ENCODE assay signal across 8 cellular contexts in the genomic region with DNA sequence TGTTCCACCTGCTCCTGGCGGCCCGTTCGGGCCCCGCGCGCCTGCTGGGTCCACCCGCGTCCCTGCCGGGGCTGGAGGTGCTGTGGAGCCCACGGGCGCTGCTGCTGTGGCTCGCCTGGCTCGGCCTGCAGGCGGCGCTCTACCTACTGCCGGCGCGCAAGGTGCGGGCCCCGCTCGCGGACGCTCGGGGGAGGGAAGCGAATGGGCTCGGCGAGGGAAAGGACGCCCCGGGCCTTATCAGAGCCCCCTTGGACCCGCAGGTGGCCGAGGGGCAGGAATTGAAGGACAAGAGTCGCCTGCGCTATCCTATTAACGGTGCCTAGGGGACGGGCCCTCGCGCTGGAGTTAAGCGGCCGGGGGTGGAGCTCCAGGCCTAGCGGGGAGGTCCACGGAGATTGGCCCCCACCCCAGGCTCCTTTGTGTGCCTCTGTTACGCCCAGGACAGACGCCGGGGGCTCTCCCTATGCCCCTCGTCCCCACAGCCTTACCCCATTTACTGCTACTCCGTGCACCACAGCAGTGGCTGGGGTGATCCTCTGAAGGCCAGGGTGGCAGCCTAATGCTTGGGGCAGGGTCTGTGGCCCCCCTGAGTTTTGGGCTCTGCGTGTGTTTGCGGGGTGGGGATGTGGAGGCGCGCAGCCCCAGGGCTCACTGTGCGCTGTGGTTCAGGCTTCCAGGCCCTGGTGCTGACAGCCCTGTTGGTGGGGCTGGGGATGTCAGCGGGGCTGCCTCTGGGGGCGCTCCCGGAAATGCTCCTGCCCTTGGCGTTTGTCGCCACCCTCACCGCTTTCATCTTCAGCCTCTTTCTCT. TPM values are rescaled to one million over a fixed set of nuclear protein-coding genes. Genes with fewer than 3 reads are reported as not detected.
DNase-seq lines count a peak whose midpoint lies in the region; ATAC-seq and TF ChIP-seq lines count a peak whose summit lies in the region.

No MANE protein-coding gene starts in this region.

- H3K4me3 Mint-ChIP-seq in GM23338 (peak overlapping the region; percentile 96), neural crest cell (peak overlapping the region; percentile 99)
- peak overlapping the region; percentile 82 for H3K4me3 Mint-ChIP-seq in activated T-cell treated with anti-CD3 and anti-CD28 coated beads, Interleukin-2, amount 50 U/mL, for 4 hours

- TF ChIP-seq POLR2A in testis (IDR thresholded peaks at IDR 0.05) = no peak

- DNase-seq in D341Med (ENCODE audit: low spot score) (peak; percentile 84), GM23338 (ENCODE audit: low spot score) (peak; percentile 78), NCI-H774 (lab: John Stamatoyannopoulos, UW) (peak; percentile 53), fibroblast of lung (ENCODE audit: low read depth in 2 of 2) (peak; percentile 20 to 44), neural crest cell (ENCODE audit: low read depth, low spot score) (peak; percentile 65), testis (peak; percentile 68)
- DNase-seq in activated T-cell treated with anti-CD3 and anti-CD28 coated beads, Interleukin-2, amount 50 U/mL, for 4 hours = peak; percentile 70

- peaks cover 13% of the 10 kb centered on the region for H3K4me1 ChIP-seq in GM23338 (ENCODE audit: insufficient read depth)
- peaks cover 19% of the 10 kb centered on the region for H3K4me1 ChIP-seq in fibroblast of lung (ENCODE audit: control insufficient read depth, extremely low read depth, insufficient read depth, low read length)
- peaks cover 21% of the 10 kb centered on the region for H3K4me1 ChIP-seq in testis

- no peaks in the 10 kb centered on the region for H3K9me2 ChIP-seq in GM23338 (ENCODE audit: insufficient read depth)

- H3K79me2 ChIP-seq in GM23338 (replicated peaks; ENCODE audit: insufficient read depth) = peaks cover 8% of the 10 kb centered on the region; the same call in 1 of the 2 replicates
- peaks cover 13% of the 10 kb centered on the region for H3K79me2 ChIP-seq in fibroblast of lung (ENCODE audit: control insufficient read depth, insufficient read depth, low read length)

- peaks cover 24% of the 10 kb centered on the region for H3K36me3 Mint-ChIP-seq in GM23338 (ENCODE audit: low read depth)
- peaks cover 4% of the 10 kb centered on the region for H3K36me3 Mint-ChIP-seq in activated T-cell treated with anti-CD3 and anti-CD28 coated beads, Interleukin-2, amount 50 U/mL, for 4 hours (ENCODE audit: insufficient read depth)
- peaks cover 3% of the 10 kb centered on the region for H3K36me3 Mint-ChIP-seq in neural crest cell (ENCODE audit: low read depth)

- TF ChIP-seq CTCF in GM23338 (conservative IDR thresholded peaks at IDR 0.05; ENCODE audit: low read depth in 2 of 2) (peak; percentile 66 to 81), fibroblast of lung (conservative IDR thresholded peaks at IDR 0.05 in 1 of 2, IDR thresholded peaks at IDR 0.05 in 1 of 2; ENCODE audit: low read depth in 1 of 2, low read length in 2 of 2) (peak; percentile 56 to 69), neural crest cell (conservative IDR thresholded peaks at IDR 0.05) (peak; percentile 92), testis (IDR thresholded peaks at IDR 0.05) (peak; percentile 83 to 85 (median 83))

- H3F3A ChIP-seq in GM23338 (replicated peaks; ENCODE audit: low read depth) = peaks cover 13% of the 10 kb centered on the region

- H3K9ac ChIP-seq in fibroblast of lung (ENCODE audit: insufficient read depth, low read length) = peak overlapping the region; percentile 51

- H3K27me3 Mint-ChIP-seq in GM23338 (ENCODE audit: insufficient read depth, low read depth, poor library complexity) = peaks cover 44% of the 10 kb centered on the region
- H3K27me3 Mint-ChIP-seq in activated T-cell treated with anti-CD3 and anti-CD28 coated beads, Interleukin-2, amount 50 U/mL, for 4 hours (ENCODE audit: low read depth) = no peaks in the 10 kb centered on the region
- peaks cover 12% of the 10 kb centered on the region for H3K27me3 Mint-ChIP-seq in neural crest cell (ENCODE audit: low read depth)

- H3K9me3 Mint-ChIP-seq in GM23338 (peaks cover 2% of the 10 kb centered on the region; the same call in 2 of the 3 replicates), neural crest cell (no peaks in the 10 kb centered on the region)
- H3K9me3 Mint-ChIP-seq in activated T-cell treated with anti-CD3 and anti-CD28 coated beads, Interleukin-2, amount 50 U/mL, for 4 hours = no peaks in the 10 kb centered on the region

- intact Hi-C loops in testis (cut with DNase I; ENCODE audit: low total_unique reads) = loop anchor here (10.0 kb wide), 1 partner anchor 98 kb away; a partner anchor contains a TSS

- 3 to 10% methylated on average over 2 to 56 of the region's 57 CpGs for WGBS in testis, 2 donors

- H3K4me1 Mint-ChIP-seq in GM23338 (peaks cover 25% of the 10 kb centered on the region), neural crest cell (peaks cover 35% of the 10 kb centered on the region)
- H3K4me1 Mint-ChIP-seq in activated T-cell treated with anti-CD3 and anti-CD28 coated beads, Interleukin-2, amount 50 U/mL, for 4 hours (ENCODE audit: low read depth) = peaks cover 49% of the 10 kb centered on the region

- H3K27me3 ChIP-seq in GM23338 (ENCODE audit: insufficient read depth) (no peaks in the 10 kb centered on the region), fibroblast of lung (ENCODE audit: control insufficient read depth, insufficient read depth, low read length) (no peaks in the 10 kb centered on the region), testis (no peaks in the 10 kb centered on the region)

- H3K27ac Mint-ChIP-seq in GM23338 = peak overlapping the region; percentile 44; the same call in 1 of the 2 replicates
- no peak overlapping the region for H3K27ac Mint-ChIP-seq in neural crest cell (ENCODE audit: unreplicated experiment)

- H4K20me1 ChIP-seq in GM23338 (replicated peaks; ENCODE audit: insufficient read depth) (peaks cover 5% of the 10 kb centered on the region; the same call in 1 of the 2 replicates), fibroblast of lung (ENCODE audit: control insufficient read depth, extremely low read depth, insufficient read depth, low read length) (no peaks in the 10 kb centered on the region)

- H3K27ac ChIP-seq in GM23338 (ENCODE audit: low read depth) = no peak overlapping the region
- H3K27ac ChIP-seq in fibroblast of lung (ENCODE audit: insufficient read depth, low read length) = peak overlapping the region; percentile 10
- H3K27ac ChIP-seq in testis = peak overlapping the region in 1 of 2 donors; percentile 21

- H3K4me2 ChIP-seq in GM23338 (peak overlapping the region; percentile 99), fibroblast of lung (ENCODE audit: extremely low read depth, insufficient read depth, low read length) (peak overlapping the region; percentile 96)

- H3K36me3 ChIP-seq in GM23338 (ENCODE audit: insufficient read depth) = no peaks in the 10 kb centered on the region
- peaks cover 13% of the 10 kb centered on the region for H3K36me3 ChIP-seq in fibroblast of lung (ENCODE audit: control insufficient read depth, insufficient read depth, low read length)
- no peaks in the 10 kb centered on the region for H3K36me3 ChIP-seq in testis (ENCODE audit: low read depth, missing control alignments)

- no peaks in the 10 kb centered on the region for H3K9me3 ChIP-seq in fibroblast of lung (ENCODE audit: control insufficient read depth, insufficient read depth, low read depth, low read length)
- H3K9me3 ChIP-seq in testis = no peaks in the 10 kb centered on the region

- peak; percentile 31 for ATAC-seq in GM23338
- ATAC-seq in activated T-cell treated with anti-CD3 and anti-CD28 coated beads, Interleukin-2, amount 50 U/mL, for 4 hours = peak; percentile 46 to 47
- ATAC-seq in HG02981 (IDR thresholded peaks at IDR 0.05; ENCODE audit: unreplicated experiment) = no peak

- H3K4me3 ChIP-seq in GM23338 (peak overlapping the region; percentile 99), fibroblast of lung (replicated peaks in 1 of 4; ENCODE audit: control extremely low read depth in 1 of 4, insufficient read depth in 1 of 4, low read depth in 3 of 4, low read length in 4 of 4) (peak overlapping the region; percentile 55 to 68 (median 62)), testis (peak overlapping the region; percentile 41 to 42)

- H2AFZ ChIP-seq in GM23338 = 0 out of 2 replicates have a peak overlapping the region, but pooled peaks have one; percentile 69
- peak overlapping the region; percentile 37 for H2AFZ ChIP-seq in fibroblast of lung (ENCODE audit: low read length)

RNA-seq across cellular contexts. Expression of a gene that starts 1.1 kb away (rescaled TPM):
- 70.2 and 82.3 TPM in 2 replicates for total RNA-seq in GM23338 (2014; rRNA removed; shearing (Covaris generic))
- 43.5 and 48.7 TPM in 2 replicates for polyA plus RNA-seq in GM23338 (2016; fragmentation: Nextera tagmentation; extraction: Ambion mirVana)
- total RNA-seq in activated T-cell treated with anti-CD3 and anti-CD28 coated beads, Interleukin-2, amount 50 U/mL, for 4 hours = 10 to 100 TPM; 18.4 to 19.4 (median 18.7) TPM
- 30.0 and 89.5 TPM in 2 replicates for total RNA-seq in fibroblast of lung
- polyA plus RNA-seq in fibroblast of lung = 11.7 and 16.9 TPM in 2 replicates
- 12.7 and 21.9 TPM in 2 replicates for polyA plus RNA-seq in fibroblast of lung (2012)
- polyA minus RNA-seq in fibroblast of lung (ENCODE audit: low replicate concordance) = 74.8 and 156 TPM in 2 replicates
- total RNA-seq in neural crest cell = 102 and 104 TPM in 2 replicates
- 10 to 100 TPM; 42.0 to 49.6 TPM for total RNA-seq in testis
- polyA plus RNA-seq in testis (ENCODE audit: insufficient read depth, low read depth, low replicate concordance) = 36.4 TPM

RNA-seq across cellular contexts. Expression of a gene that starts 4.7 kb away (rescaled TPM):
- 17.4 and 18.1 TPM in 2 replicates for total RNA-seq in GM23338 (2014; rRNA removed; shearing (Covaris generic))
- polyA plus RNA-seq in GM23338 (2016; fragmentation: Nextera tagmentation; extraction: Ambion mirVana) = 17.7 and 18.3 TPM in 2 replicates
- total RNA-seq in activated T-cell treated with anti-CD3 and anti-CD28 coated beads, Interleukin-2, amount 50 U/mL, for 4 hours = 10 to 100 TPM; 25.9 to 28.1 (median 26.2) TPM
- 12.8 and 13.2 TPM in 2 replicates for total RNA-seq in fibroblast of lung
- 1.4 and 1.7 TPM in 2 replicates for polyA plus RNA-seq in fibroblast of lung
- 5.8 and 10.2 TPM in 2 replicates for polyA plus RNA-seq in fibroblast of lung (2012)
- 0.94 and 1.0 TPM in 2 replicates for polyA minus RNA-seq in fibroblast of lung (ENCODE audit: low replicate concordance)
- 8.0 and 8.3 TPM in 2 replicates for total RNA-seq in neural crest cell
- total RNA-seq in testis = 100 to 1,000 TPM in 1 of 2 donors, 10 to 100 TPM in 1; 64.2 to 119 TPM
- 47.3 TPM for polyA plus RNA-seq in testis (ENCODE audit: insufficient read depth, low read depth, low replicate concordance)

RNA-seq across cellular contexts. Expression of a gene that starts 9.2 kb away (rescaled TPM):
- total RNA-seq in GM23338 (2014; rRNA removed; shearing (Covaris generic)) = 262 and 329 TPM in 2 replicates
- polyA plus RNA-seq in GM23338 (2016; fragmentation: Nextera tagmentation; extraction: Ambion mirVana) = 1,177 and 1,316 TPM in 2 replicates
- 1,000 to 10,000 TPM; 1,673 to 1,831 (median 1,724) TPM for total RNA-seq in activated T-cell treated with anti-CD3 and anti-CD28 coated beads, Interleukin-2, amount 50 U/mL, for 4 hours
- 336 and 338 TPM in 2 replicates for total RNA-seq in fibroblast of lung
- polyA plus RNA-seq in fibroblast of lung = 256 and 290 TPM in 2 replicates
- polyA plus RNA-seq in fibroblast of lung (2012) = 927 and 982 TPM in 2 replicates
- 57.5 and 61.8 TPM in 2 replicates for polyA minus RNA-seq in fibroblast of lung (ENCODE audit: low replicate concordance)
- 697 and 738 TPM in 2 replicates for total RNA-seq in neural crest cell
- 100 to 1,000 TPM; 441 to 583 TPM for total RNA-seq in testis
- polyA plus RNA-seq in testis (ENCODE audit: insufficient read depth, low read depth, low replicate concordance) = 761 TPM

RNA-seq across cellular contexts. Expression of a gene that starts 9.4 kb away (rescaled TPM):
- 61.9 and 64.9 TPM in 2 replicates for total RNA-seq in GM23338 (2014; rRNA removed; shearing (Covaris generic))
- polyA plus RNA-seq in GM23338 (2016; fragmentation: Nextera tagmentation; extraction: Ambion mirVana) (27.7 and 28.4 TPM in 2 replicates), fibroblast of lung (55.5 and 60.8 TPM in 2 replicates), testis (ENCODE audit: insufficient read depth, low read depth, low replicate concordance) (53.9 TPM)
- total RNA-seq in activated T-cell treated with anti-CD3 and anti-CD28 coated beads, Interleukin-2, amount 50 U/mL, for 4 hours = 100 to 1,000 TPM; 102 to 110 (median 104) TPM
- total RNA-seq in fibroblast of lung (46.2 and 70.8 TPM in 2 replicates), neural crest cell (50.3 and 59.3 TPM in 2 replicates), testis (10 to 100 TPM; 82.8 to 87.7 TPM)
- polyA plus RNA-seq in fibroblast of lung (2012) = 39.5 and 45.3 TPM in 2 replicates
- 58.5 and 106 TPM in 2 replicates for polyA minus RNA-seq in fibroblast of lung (ENCODE audit: low replicate concordance)

RNA-seq across cellular contexts. Expression of a gene that starts 16.7 kb away (rescaled TPM):
- total RNA-seq in GM23338 (2014; rRNA removed; shearing (Covaris generic)) = 435 and 450 TPM in 2 replicates
- polyA plus RNA-seq in GM23338 (2016; fragmentation: Nextera tagmentation; extraction: Ambion mirVana) = 42.2 and 45.3 TPM in 2 replicates
- total RNA-seq in activated T-cell treated with anti-CD3 and anti-CD28 coated beads, Interleukin-2, amount 50 U/mL, for 4 hours = 100 to 1,000 TPM; 161 to 165 (median 161) TPM
- total RNA-seq in fibroblast of lung = 144 and 171 TPM in 2 replicates
- 22.0 and 27.0 TPM in 2 replicates for polyA plus RNA-seq in fibroblast of lung
- 51.6 and 65.2 TPM in 2 replicates for polyA plus RNA-seq in fibroblast of lung (2012)
- polyA minus RNA-seq in fibroblast of lung (ENCODE audit: low replicate concordance) = 129 and 155 TPM in 2 replicates
- 76.5 and 94.3 TPM in 2 replicates for total RNA-seq in neural crest cell
- 100 to 1,000 TPM; 173 to 252 TPM for total RNA-seq in testis
- 91.1 TPM for polyA plus RNA-seq in testis (ENCODE audit: insufficient read depth, low read depth, low replicate concordance)

Comparison
In these comparisons a context has a peak if more than half of its experiments do, and no peak if none do; other contexts are left out.
1. DNase-seq: peak in every context shown above with its lines; median percentile 84 in D341Med; 78 in GM23338; 70 in activated T-cell treated with anti-CD3 and anti-CD28 coated beads, Interleukin-2, amount 50 U/mL, for 4 hours; 68 in testis; 65 in neural crest cell; 53 in NCI-H774; 32 in fibroblast of lung.
2. H3K4me3 ChIP-seq: peak in every context shown above with its lines; median percentile 99 in GM23338; 62 in fibroblast of lung; 42 in testis.